1 cellular context compared by ENCODE assay signal in the genomic region with DNA sequence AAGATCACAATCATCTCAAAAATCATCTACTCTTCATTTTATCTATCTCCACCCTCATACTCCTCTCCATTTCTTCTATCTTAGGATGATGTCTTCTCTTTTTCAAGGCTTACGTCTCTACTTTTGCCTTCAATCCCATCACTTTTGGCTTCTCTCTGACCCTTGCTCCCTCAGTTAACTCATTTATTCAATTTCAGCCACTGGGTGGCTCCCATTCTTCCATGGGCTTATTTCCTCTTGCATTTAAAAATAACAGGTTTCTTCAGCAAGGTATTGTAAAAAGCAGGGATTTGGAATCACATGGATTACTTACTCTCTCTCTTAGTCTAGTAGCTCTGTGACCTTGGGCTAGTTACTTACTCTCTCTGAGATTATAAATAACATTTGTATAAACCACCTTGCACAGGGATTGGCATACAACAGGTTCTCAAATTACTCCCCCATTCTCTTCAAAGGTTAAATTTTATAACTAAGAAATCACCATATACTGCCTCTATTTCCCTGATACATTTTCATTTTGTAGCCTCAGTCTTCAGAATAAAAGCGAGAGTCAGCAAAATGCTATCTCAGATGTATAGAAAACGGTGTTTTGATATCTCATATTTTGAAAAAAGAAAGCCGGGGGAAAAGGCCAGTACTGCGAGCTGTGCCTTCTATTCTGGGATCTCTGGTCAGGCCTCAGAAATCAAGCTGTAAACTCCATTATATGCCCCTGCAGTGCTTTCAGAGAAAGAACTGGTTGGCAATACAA.
TF ChIP-seq lines count a peak whose summit lies in the region.

No MANE protein-coding gene starts in this region.

TF ChIP-seq in K562, 482 proteins besides CTCF, POLR2A, EP300 and RAD21:
- no peak for TF ChIP-seq RFX1 (IDR thresholded peaks at IDR 0.05)
- peak; percentile 83 for TF ChIP-seq ZNF316 (IDR thresholded peaks at IDR 0.05)
- TF ChIP-seq SMC3 (conservative IDR thresholded peaks at IDR 0.05; ENCODE audit: insufficient read depth, low read depth, low read length): peak; percentile 28; the same call in 1 of the 2 replicates
- 0 out of 2 replicates have a peak, but pooled peaks have one; percentile 28 for TF ChIP-seq MAFG (tag; conservative IDR thresholded peaks at IDR 0.05)
- peak; percentile 69; the same call in 1 of the 2 replicates for TF ChIP-seq C11orf30 (IDR thresholded peaks at IDR 0.05; ENCODE audit: low read depth)
- no peak for TF ChIP-seq MCM2 (IDR thresholded peaks at IDR 0.05; ENCODE audit: low read depth)
- TF ChIP-seq MAZ (CRISPR knock-in tag; conservative IDR thresholded peaks at IDR 0.05 in 1 of 2, IDR thresholded peaks at IDR 0.05 in 1 of 2): peak in 1 of 2 experiments; percentile 24; a peak in 1 of 4 replicates
- peak; percentile 66 for TF ChIP-seq MAFF (IDR thresholded peaks at IDR 0.05; ENCODE audit: low read length)
- peak; percentile 26; the same call in 1 of the 2 replicates for TF ChIP-seq MAFK (IDR thresholded peaks at IDR 0.05; ENCODE audit: low read length)
